9 cellular contexts compared by ENCODE assay signal in genomic region chr13:113928701-113929627, GRCh38. TPM values are rescaled to one million over a fixed set of nuclear protein-coding genes. Genes with fewer than 3 reads are reported as not detected.
DNase-seq lines count a peak whose midpoint lies in the region; ATAC-seq and TF ChIP-seq lines count a peak whose summit lies in the region.
"Had no signal": no experiment of that assay in that cellular context is flagged by ENCODE, and none has a peak within 500 bp of the region (broad histone marks: within the 10 kb centered on the region; RNA-seq: fewer than 3 reads in every experiment).

No MANE protein-coding gene starts in this region.

- H3K4me3 ChIP-seq in mammary epithelial cell (replicated peaks in 1 of 3; ENCODE audit: insufficient read depth in 1 of 3, low read depth in 2 of 3, low read length in 3 of 3) (no peak overlapping the region), stomach (no peak overlapping the region)

- H2AFZ ChIP-seq in H9 (ENCODE audit: low read length) (no peak overlapping the region), mammary epithelial cell (ENCODE audit: low read depth, low read length) (no peak overlapping the region)

- no peak for ATAC-seq in HG03039 (IDR thresholded peaks at IDR 0.05; ENCODE audit: unreplicated experiment)
- no peak for ATAC-seq in GM18867 (IDR thresholded peaks at IDR 0.05; ENCODE audit: unreplicated experiment)
- no peak for ATAC-seq in HG02610 (IDR thresholded peaks at IDR 0.05; ENCODE audit: unreplicated experiment)

- H2BK20ac ChIP-seq in H9 (ENCODE audit: low read depth, low read length, poor library complexity, severe bottlenecking), result no peak overlapping the region

- no peak overlapping the region for H3K27ac Mint-ChIP-seq in H9

- peaks cover 0 to 9% (median 0%) of the 10 kb centered on the region in 3 experiments; a peak in 1 of 7 replicates for H3K36me3 Mint-ChIP-seq in H9 (ENCODE audit: insufficient read depth in 1 of 3, low read depth in 3 of 3)

- no peak overlapping the region for H3K56ac ChIP-seq in H9 (ENCODE audit: insufficient read length, low read depth, low read length)

- no CpG with 5 or more reads among the region's 26 CpGs for WGBS in H9 (ENCODE audit: extremely low coverage, insufficient read length, low lambda C conversion rate)
- 64% methylated on average over 14 of the region's 26 CpGs for WGBS in mammary epithelial cell (ENCODE audit: low coverage, missing lambda C conversion rate)
- 32 to 59% (median 48%) methylated on average over 18 to 26 of the region's 26 CpGs for WGBS in stomach, 5 donors

- no peaks in the 10 kb centered on the region for H4K20me1 ChIP-seq in H9 (ENCODE audit: control insufficient read depth, insufficient read depth, insufficient read length)
- H4K20me1 ChIP-seq in mammary epithelial cell (ENCODE audit: insufficient read depth, low read length), result no peaks in the 10 kb centered on the region

- H3K27me3 Mint-ChIP-seq in H9 (ENCODE audit: low read depth), result peaks cover 11% of the 10 kb centered on the region

- TF ChIP-seq EP300 in stomach (IDR thresholded peaks at IDR 0.05), result no peak

- peaks cover 3 to 10% of the 10 kb centered on the region in 2 experiments; a peak in 3 of 5 replicates for H3K9me3 Mint-ChIP-seq in H9

- H3K79me1 ChIP-seq in H9 (ENCODE audit: insufficient read depth, low read depth, low read length, poor library complexity, severe bottlenecking), result no peaks in the 10 kb centered on the region

- H3K23me2 ChIP-seq in H9 (ENCODE audit: insufficient read length, low read depth, low read length, poor library complexity, severe bottlenecking), result no peaks in the 10 kb centered on the region

- H3K23ac ChIP-seq in H9 (ENCODE audit: insufficient read length, low read depth, low read length), result no peak overlapping the region

- CTCF ChIA-PET in mammary epithelial cell (lab: Charles Lee; ENCODE audit: low non-redundant PET), result no interaction called here

- H3K36me3 ChIP-seq in mammary epithelial cell (ENCODE audit: insufficient read depth, low read length), result no peaks in the 10 kb centered on the region
- no peaks in the 10 kb centered on the region for H3K36me3 ChIP-seq in stomach

- no peak overlapping the region for H2BK120ac ChIP-seq in H9 (ENCODE audit: low read depth, low read length, poor library complexity, severe bottlenecking)

- H3K4me1 Mint-ChIP-seq in H9, result peaks cover 11 to 13% of the 10 kb centered on the region in 2 experiments

- H3K27ac ChIP-seq in H9 (ENCODE audit: insufficient read length, low read depth, low read length) (no peak overlapping the region), mammary epithelial cell (ENCODE audit: insufficient read depth, low read depth, low read length) (no peak overlapping the region), stomach (peak overlapping the region in 4 of 5 donors; percentile 53 to 81 (median 66))

- no peak for TF ChIP-seq CTCF in H9 (conservative IDR thresholded peaks at IDR 0.05)
- no peak for TF ChIP-seq CTCF in mammary epithelial cell (conservative IDR thresholded peaks at IDR 0.05 in 1 of 2, IDR thresholded peaks at IDR 0.05 in 1 of 2; ENCODE audit: extremely low read depth in 1 of 2, insufficient read depth in 1 of 2, low read depth in 1 of 2, low read length in 2 of 2)
- no peak for TF ChIP-seq CTCF in stomach (IDR thresholded peaks at IDR 0.05)

- H3K4me1 ChIP-seq in H9 (ENCODE audit: insufficient read depth, low read length), result no peaks in the 10 kb centered on the region
- H3K4me1 ChIP-seq in mammary epithelial cell (ENCODE audit: insufficient read depth, low read length), result peaks cover 32% of the 10 kb centered on the region
- peaks cover 15 to 36% (median 30%) of the 10 kb centered on the region in 4 donors for H3K4me1 ChIP-seq in stomach

- no TSS peak for BruUV-seq in mammary epithelial cell (replicated peaks; lab: Mats Ljungman, UMichigan)

- no peak for TF ChIP-seq POLR2A in stomach (IDR thresholded peaks at IDR 0.05)

- H2AK5ac ChIP-seq in H9 (ENCODE audit: insufficient read length, low read length), result no peak overlapping the region

- dilution Hi-C loops in mammary epithelial cell (cut with HindIII; ENCODE audit: low sequenced_read_pairs), result no loop called here

- no peaks in the 10 kb centered on the region for H3K9me3 ChIP-seq in H9 (ENCODE audit: control insufficient read depth, low read depth, low read length)
- H3K9me3 ChIP-seq in mammary epithelial cell (replicated peaks; ENCODE audit: insufficient read depth, low read length), result no peaks in the 10 kb centered on the region
- H3K9me3 ChIP-seq in stomach, result no peaks in the 10 kb centered on the region

- in situ Hi-C loops in mammary epithelial cell (cut with MboI; ENCODE audit: low sequenced_read_pairs in 2 of 2), result no loop called here

- no peak overlapping the region for H3K18ac ChIP-seq in H9 (ENCODE audit: insufficient read length, low read depth, low read length)

- H2BK5ac ChIP-seq in H9 (ENCODE audit: insufficient read length, low read length), result no peak overlapping the region

- H2BK12ac ChIP-seq in H9 (ENCODE audit: insufficient read length, low read depth, low read length), result no peak overlapping the region

- intact Hi-C loops in mammary epithelial cell (cut with micrococcal nuclease), result no loop called here
- intact Hi-C loops in stomach (cut with DNase I; ENCODE audit: low total_unique reads), result no loop called here

- H3K27me3 ChIP-seq in H9 (ENCODE audit: insufficient read depth, low read length) (no peaks in the 10 kb centered on the region), mammary epithelial cell (ENCODE audit: insufficient read depth, low read length) (no peaks in the 10 kb centered on the region), stomach (peaks cover 0 to 6% (median 0%) of the 10 kb centered on the region in 3 donors)

- H3K14ac ChIP-seq in H9 (ENCODE audit: insufficient read depth, low read length), result no peak overlapping the region; the same call in 1 of the 2 replicates

- no peak overlapping the region for H3T11ph ChIP-seq in H9 (ENCODE audit: low read length)

- H3K4ac ChIP-seq in H9 (ENCODE audit: low read depth, low read length), result no peak overlapping the region

- no peak overlapping the region for H4K91ac ChIP-seq in H9 (ENCODE audit: insufficient read length, low read depth, low read length)

- H3K79me2 ChIP-seq in H9 (ENCODE audit: insufficient read depth, low read length) (no peaks in the 10 kb centered on the region), mammary epithelial cell (ENCODE audit: insufficient read depth, low read length) (no peaks in the 10 kb centered on the region)

- H3K4me2 ChIP-seq in H9 (ENCODE audit: insufficient read depth, insufficient read length, low read length), result no peak overlapping the region
- peak overlapping the region; percentile 83 for H3K4me2 ChIP-seq in mammary epithelial cell (ENCODE audit: insufficient read depth, low read depth, low read length)

- H4K8ac ChIP-seq in H9 (replicated peaks; ENCODE audit: insufficient read length, low read depth, low read length), result no peak overlapping the region

- no peak overlapping the region for H2BK15ac ChIP-seq in H9 (ENCODE audit: low read depth, low read length)

- H3K9ac ChIP-seq in H9 (ENCODE audit: extremely low read depth, insufficient read length, low read length), result no peak overlapping the region
- no peak overlapping the region for H3K9ac ChIP-seq in mammary epithelial cell (ENCODE audit: insufficient read depth, low read length)

- DNase-seq in H9 (peak; percentile 22), mammary epithelial cell (no peak), islet precursor cell (peak; percentile 51), stomach (peak; percentile 87), iPS-NIHi7 (ENCODE audit: extremely low spot score) (no peak)
- DNase-seq: NCI-H510A had no signal

- no peak overlapping the region for H4K5ac ChIP-seq in H9 (ENCODE audit: insufficient read length, low read depth, low read length)

- no peak overlapping the region for H3K4me3 Mint-ChIP-seq in H9

RNA-seq across cellular contexts. Expression of gene C13orf46, which starts 44.9 kb away (rescaled TPM):
- total RNA-seq in H9 (2021) (0.15 and 0.55 TPM in 2 replicates), mammary epithelial cell (under 1 TPM; 0.26 to 0.33 TPM), stomach (10 to 100 TPM in 2 of 5 donors, 1 to 10 TPM in 1, under 1 TPM in 1, not detected in 1; 0.58 to 32.6 (median 12.0) TPM)
- polyA plus RNA-seq in mammary epithelial cell (0.09 TPM), stomach (10 to 100 TPM in 1 of 3 donors, 1 to 10 TPM in 1, under 1 TPM in 1; 0.95 to 17.6 (median 8.7) TPM)
- not detected for polyA minus RNA-seq in mammary epithelial cell

Comparison
In these comparisons a context has a peak if more than half of its experiments do, and no peak if none do; other contexts are left out.
1. DNase-seq: peak in H9 (single experiment), islet precursor cell (single experiment) and stomach (single experiment); none in mammary epithelial cell (single experiment) and iPS-NIHi7 (single experiment).
2. H3K27ac ChIP-seq: peak in stomach (4 of 5); none in H9 (single experiment) and mammary epithelial cell (single experiment).